In genomic region chr19:38743394-38744297, GRCh38 we compare ENCODE assay signal across 1 cellular context.
TF ChIP-seq lines count a peak whose summit lies in the region.

No MANE protein-coding gene starts in this region.

TF ChIP-seq in SK-N-SH treated with all-trans-retinoic acid at 6 μM for 48 hours, 23 proteins besides CTCF, POLR2A, EP300 and RAD21 (continued from another document):
- TF ChIP-seq, protein P1, sequence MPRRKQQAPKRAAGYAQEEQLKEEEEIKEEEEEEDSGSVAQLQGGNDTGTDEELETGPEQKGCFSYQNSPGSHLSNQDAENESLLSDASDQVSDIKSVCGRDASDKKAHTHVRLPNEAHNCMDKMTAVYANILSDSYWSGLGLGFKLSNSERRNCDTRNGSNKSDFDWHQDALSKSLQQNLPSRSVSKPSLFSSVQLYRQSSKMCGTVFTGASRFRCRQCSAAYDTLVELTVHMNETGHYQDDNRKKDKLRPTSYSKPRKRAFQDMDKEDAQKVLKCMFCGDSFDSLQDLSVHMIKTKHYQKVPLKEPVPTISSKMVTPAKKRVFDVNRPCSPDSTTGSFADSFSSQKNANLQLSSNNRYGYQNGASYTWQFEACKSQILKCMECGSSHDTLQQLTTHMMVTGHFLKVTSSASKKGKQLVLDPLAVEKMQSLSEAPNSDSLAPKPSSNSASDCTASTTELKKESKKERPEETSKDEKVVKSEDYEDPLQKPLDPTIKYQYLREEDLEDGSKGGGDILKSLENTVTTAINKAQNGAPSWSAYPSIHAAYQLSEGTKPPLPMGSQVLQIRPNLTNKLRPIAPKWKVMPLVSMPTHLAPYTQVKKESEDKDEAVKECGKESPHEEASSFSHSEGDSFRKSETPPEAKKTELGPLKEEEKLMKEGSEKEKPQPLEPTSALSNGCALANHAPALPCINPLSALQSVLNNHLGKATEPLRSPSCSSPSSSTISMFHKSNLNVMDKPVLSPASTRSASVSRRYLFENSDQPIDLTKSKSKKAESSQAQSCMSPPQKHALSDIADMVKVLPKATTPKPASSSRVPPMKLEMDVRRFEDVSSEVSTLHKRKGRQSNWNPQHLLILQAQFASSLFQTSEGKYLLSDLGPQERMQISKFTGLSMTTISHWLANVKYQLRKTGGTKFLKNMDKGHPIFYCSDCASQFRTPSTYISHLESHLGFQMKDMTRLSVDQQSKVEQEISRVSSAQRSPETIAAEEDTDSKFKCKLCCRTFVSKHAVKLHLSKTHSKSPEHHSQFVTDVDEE (CRISPR knock-in tag; IDR thresholded peaks at IDR 0.05): no peak
- no peak for TF ChIP-seq CSDC2 (CRISPR knock-in tag; IDR thresholded peaks at IDR 0.05)
- TF ChIP-seq TOX (CRISPR knock-in tag; IDR thresholded peaks at IDR 0.05; ENCODE audit: borderline replicate concordance): no peak
